10 cellular contexts compared by ENCODE assay signal in the genomic region with DNA sequence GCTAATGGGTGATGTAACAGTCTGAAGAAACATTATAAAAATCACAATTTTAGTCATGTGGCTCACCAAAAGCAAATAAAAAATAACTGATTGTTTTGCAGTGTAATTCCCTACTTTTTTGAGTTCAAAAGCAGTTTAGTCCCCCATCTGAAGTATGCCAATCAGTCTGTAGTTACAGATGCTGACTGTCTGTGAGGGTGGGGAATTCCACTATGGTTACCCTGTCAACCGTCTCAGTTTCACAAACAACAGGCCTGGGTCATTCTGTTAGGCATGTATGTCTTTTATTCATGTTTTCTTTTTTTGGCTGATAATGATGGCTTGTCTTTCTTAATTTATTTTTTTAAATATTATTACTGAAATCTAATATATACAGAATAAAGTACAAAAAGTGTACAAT.
DNase-seq lines count a peak whose midpoint lies in the region; ATAC-seq and TF ChIP-seq lines count a peak whose summit lies in the region.
"Had no signal": no experiment of that assay in that cellular context is flagged by ENCODE, and none has a peak within 500 bp of the region (broad histone marks: within the 10 kb centered on the region; RNA-seq: fewer than 3 reads in every experiment).

No MANE protein-coding gene starts in this region.

- H3K4me1 ChIP-seq in vagina (no peaks in the 10 kb centered on the region), tibial nerve (peaks cover 0 to 7% (median 0%) of the 10 kb centered on the region in 4 donors)

- DNase-seq in memory B cell (ENCODE audit: low spot score in 2 of 2) (no peak), vagina (ENCODE audit: extremely low spot score in 2 of 2) (no peak), tibial nerve (ENCODE audit: low spot score in 2 of 2) (no peak), hippocampal formation (lab: John Stamatoyannopoulos, UW) (no peak)
- DNase-seq: activated effector memory CD4-positive, alpha-beta T cell treated with Interleukin-2 at 50 U/mL for 16 hours; NCI-H446; T-cell had no signal

- intact Hi-C loops in vagina (cut with DNase I): loop anchor here (2.0 kb wide), 1 partner anchor 15 kb away; no protein-coding TSS in a partner anchor

- ATAC-seq in GM18909 (IDR thresholded peaks at IDR 0.05; ENCODE audit: poor library complexity, unreplicated experiment): peak; percentile 99
- ATAC-seq in GM21528 (IDR thresholded peaks at IDR 0.05; ENCODE audit: low FRiP score, unreplicated experiment): peak; percentile 96
- ATAC-seq in HG03196 (IDR thresholded peaks at IDR 0.05; ENCODE audit: unreplicated experiment): peak; percentile 96
- peak; percentile 38 for ATAC-seq in memory B cell (ENCODE audit: low read depth)
- ATAC-seq: T-cell had no signal

- H3K36me3 Mint-ChIP-seq in memory B cell: peaks cover 3% of the 10 kb centered on the region

- 0 to 28% methylated on average over 1 of the region's 1 CpG for WGBS in tibial nerve, 2 donors

- H3K27me3 ChIP-seq in vagina: no peaks in the 10 kb centered on the region
- no peaks in the 10 kb centered on the region for H3K27me3 ChIP-seq in tibial nerve

- H3K9me3 Mint-ChIP-seq in memory B cell: no peaks in the 10 kb centered on the region
- H3K9me3 Mint-ChIP-seq: T-cell had no signal

- H3K27ac Mint-ChIP-seq in memory B cell: no peak overlapping the region
- H3K27ac Mint-ChIP-seq: T-cell had no signal

- no peaks in the 10 kb centered on the region for H3K27me3 Mint-ChIP-seq in memory B cell
- H3K27me3 Mint-ChIP-seq: T-cell had no signal

- H3K4me3 ChIP-seq in vagina (no peak overlapping the region), tibial nerve (no peak overlapping the region)

- no peak for TF ChIP-seq POLR2A in vagina (IDR thresholded peaks at IDR 0.05)
- TF ChIP-seq POLR2A in tibial nerve (IDR thresholded peaks at IDR 0.05): no peak

- H3K27ac ChIP-seq in vagina (no peak overlapping the region), tibial nerve (no peak overlapping the region)

- no peaks in the 10 kb centered on the region for H3K36me3 ChIP-seq in vagina
- H3K36me3 ChIP-seq in tibial nerve: peaks cover 0 to 8% (median 0%) of the 10 kb centered on the region in 3 donors

- no peaks in the 10 kb centered on the region for H3K4me1 Mint-ChIP-seq in memory B cell
- H3K4me1 Mint-ChIP-seq: T-cell had no signal

- no peak overlapping the region for H3K4me3 Mint-ChIP-seq in memory B cell
- H3K4me3 Mint-ChIP-seq: T-cell had no signal

- TF ChIP-seq CTCF in vagina (IDR thresholded peaks at IDR 0.05) (no peak), tibial nerve (IDR thresholded peaks at IDR 0.05) (no peak)

- no peak for TF ChIP-seq EP300 in tibial nerve (IDR thresholded peaks at IDR 0.05)

- H3K9me3 ChIP-seq in vagina (no peaks in the 10 kb centered on the region), tibial nerve (no peaks in the 10 kb centered on the region)

Comparison
In these comparisons a context has a peak if more than half of its experiments do, and no peak if none do; other contexts are left out.
1. ATAC-seq: peak in every context shown above with its lines; median percentile 99 in GM18909; 96 in GM21528; 96 in HG03196; 38 in memory B cell.